15 cellular contexts compared by ENCODE assay signal in genomic region chr12:108316153-108316892, GRCh38. TPM values are rescaled to one million over a fixed set of nuclear protein-coding genes. Genes with fewer than 3 reads are reported as not detected.
A peak's percentile ranks its signal among the peaks of the same experiment; 100 is the strongest.
DNase-seq lines count a peak whose midpoint lies in the region; ATAC-seq and TF ChIP-seq lines count a peak whose summit lies in the region.
"Had no signal": no experiment of that assay in that cellular context is flagged by ENCODE, and none has a peak within 500 bp of the region (broad histone marks: within the 10 kb centered on the region; RNA-seq: fewer than 3 reads in every experiment).

No MANE protein-coding gene starts in this region.

- intact Hi-C loops in CD14-positive monocyte (cut with micrococcal nuclease) = loop anchor here in 1 of 2 donors (10.0 kb wide), 1 partner anchor 308 kb away; no protein-coding TSS in a partner anchor
- intact Hi-C loops in naive thymus-derived CD4-positive, alpha-beta T cell (cut with micrococcal nuclease) = no loop called here

- H3K27ac ChIP-seq in naive thymus-derived CD4-positive, alpha-beta T cell (ENCODE audit: low read depth, low read length) = no peak overlapping the region
- H3K27ac ChIP-seq: VCaP had no signal

- peaks cover 53% of the 10 kb centered on the region for H3K4me1 ChIP-seq in Loucy (ENCODE audit: insufficient read depth, low read length, poor library complexity, severe bottlenecking)
- H3K4me1 ChIP-seq in naive thymus-derived CD4-positive, alpha-beta T cell (ENCODE audit: control insufficient read depth in 2 of 2, insufficient read depth in 2 of 2, low read length in 2 of 2) = peaks cover 0 to 16% of the 10 kb centered on the region in 2 donors

- DNase-seq in CD14-positive monocyte (ENCODE audit: low spot score) = no peak
- DNase-seq in glutamatergic neuron = no peak
- no peak for DNase-seq in nephron progenitor cell
- DNase-seq in NCI-H82 (lab: John Stamatoyannopoulos, UW) = no peak
- DNase-seq in naive thymus-derived CD4-positive, alpha-beta T cell = no peak
- no peak for DNase-seq in NCI-H1092 (lab: John Stamatoyannopoulos, UW)
- DNase-seq: activated naive CD4-positive, alpha-beta T cell treated with Interleukin-2 at 50 U/mL for 16 hours; NCI-H146; PC-3; stimulated activated naive CD4-positive, alpha-beta T cell treated with Interleukin-2 at 50 U/mL for 16 hours had no signal

- H3K9ac ChIP-seq in Loucy (ENCODE audit: low read depth, low read length, poor library complexity, severe bottlenecking) = peak overlapping the region; percentile 61

- no peak overlapping the region for H3K4me3 ChIP-seq in Loucy (ENCODE audit: low read length, poor library complexity, severe bottlenecking)
- no peak overlapping the region for H3K4me3 ChIP-seq in naive thymus-derived CD4-positive, alpha-beta T cell (ENCODE audit: low read length)

- H3K9me3 Mint-ChIP-seq in CD14-positive monocyte = peaks cover 0 to 3% (median 0%) of the 10 kb centered on the region in 7 donors
- peaks cover 6% of the 10 kb centered on the region for H3K9me3 Mint-ChIP-seq in glutamatergic neuron (ENCODE audit: unreplicated experiment)
- no peaks in the 10 kb centered on the region for H3K9me3 Mint-ChIP-seq in nephron progenitor cell
- H3K9me3 Mint-ChIP-seq in naive thymus-derived CD4-positive, alpha-beta T cell = peaks cover 0 to 2% (median 0%) of the 10 kb centered on the region in 11 donors

- H3K79me2 ChIP-seq in Loucy (ENCODE audit: insufficient read depth, low read length) = no peaks in the 10 kb centered on the region

- peaks cover 93% of the 10 kb centered on the region for H3K4me1 Mint-ChIP-seq in CD14-positive monocyte
- H3K4me1 Mint-ChIP-seq in glutamatergic neuron (ENCODE audit: low read depth, unreplicated experiment) = peaks cover 18% of the 10 kb centered on the region
- H3K4me1 Mint-ChIP-seq in nephron progenitor cell = peaks cover 40% of the 10 kb centered on the region
- peaks cover 7 to 31% (median 16%) of the 10 kb centered on the region in 7 donors for H3K4me1 Mint-ChIP-seq in naive thymus-derived CD4-positive, alpha-beta T cell

- CTCF ChIA-PET in naive thymus-derived CD4-positive, alpha-beta T cell (lab: Charles Lee) = no interaction called here

- ATAC-seq in naive thymus-derived CD4-positive, alpha-beta T cell = no peak
- no peak for ATAC-seq in GM18520 (IDR thresholded peaks at IDR 0.05; ENCODE audit: unreplicated experiment)
- ATAC-seq: PC-3, sciatic nerve had no signal

- no peaks in the 10 kb centered on the region for H3K9me2 ChIP-seq in Loucy (replicated peaks; ENCODE audit: low read depth, low read length)

- TF ChIP-seq CTCF in CD14-positive monocyte (IDR thresholded peaks at IDR 0.05) = no peak
- TF ChIP-seq CTCF in Loucy (conservative IDR thresholded peaks at IDR 0.05; ENCODE audit: low read length) = no peak
- TF ChIP-seq CTCF in glutamatergic neuron (IDR thresholded peaks at IDR 0.05; ENCODE audit: partially characterized antibody, unreplicated experiment) = no peak
- no peak for TF ChIP-seq CTCF in nephron progenitor cell (IDR thresholded peaks at IDR 0.05)

- peak overlapping the region; percentile 74 for H2AFZ ChIP-seq in Loucy (ENCODE audit: low read length)

- H3K4me2 ChIP-seq in Loucy (ENCODE audit: low read depth, low read length, poor library complexity, severe bottlenecking) = peak overlapping the region; percentile 25

- H3K27me3 Mint-ChIP-seq in CD14-positive monocyte (ENCODE audit: low read depth in 3 of 3) (peaks cover 0 to 3% (median 1%) of the 10 kb centered on the region in 3 donors), glutamatergic neuron (ENCODE audit: unreplicated experiment) (peaks cover 6% of the 10 kb centered on the region), nephron progenitor cell (ENCODE audit: low read depth, poor library complexity) (peaks cover 2% of the 10 kb centered on the region)
- H3K27me3 Mint-ChIP-seq in naive thymus-derived CD4-positive, alpha-beta T cell = peaks cover 0 to 26% (median 6%) of the 10 kb centered on the region in 5 donors

- H3K4me3 Mint-ChIP-seq in CD14-positive monocyte (peak overlapping the region in 1 of 2 donors; percentile 75), glutamatergic neuron (ENCODE audit: unreplicated experiment) (no peak overlapping the region), nephron progenitor cell (no peak overlapping the region)
- no peak overlapping the region for H3K4me3 Mint-ChIP-seq in naive thymus-derived CD4-positive, alpha-beta T cell

- H3K36me3 Mint-ChIP-seq in CD14-positive monocyte (peaks cover 3 to 5% of the 10 kb centered on the region in 2 donors), glutamatergic neuron (ENCODE audit: unreplicated experiment) (no peaks in the 10 kb centered on the region), nephron progenitor cell (ENCODE audit: low read depth) (no peaks in the 10 kb centered on the region)
- no peaks in the 10 kb centered on the region for H3K36me3 Mint-ChIP-seq in naive thymus-derived CD4-positive, alpha-beta T cell

- H3K9me3 ChIP-seq in Loucy (ENCODE audit: insufficient read depth, low read depth, low read length) = no peaks in the 10 kb centered on the region
- no peaks in the 10 kb centered on the region for H3K9me3 ChIP-seq in naive thymus-derived CD4-positive, alpha-beta T cell (ENCODE audit: control insufficient read depth in 2 of 3, low read length in 3 of 3)

- peaks cover 4% of the 10 kb centered on the region for H3F3A ChIP-seq in Loucy (ENCODE audit: low read depth)

- H3K36me3 ChIP-seq in Loucy (ENCODE audit: insufficient read depth, low read length) = no peaks in the 10 kb centered on the region
- H3K36me3 ChIP-seq in naive thymus-derived CD4-positive, alpha-beta T cell (ENCODE audit: control insufficient read depth in 2 of 3, insufficient read depth in 3 of 3, low read length in 3 of 3) = no peaks in the 10 kb centered on the region

- peak overlapping the region; percentile 60 to 99 (median 97) for H3K27ac Mint-ChIP-seq in CD14-positive monocyte
- H3K27ac Mint-ChIP-seq in glutamatergic neuron (ENCODE audit: unreplicated experiment) = peak overlapping the region; percentile 29
- peak overlapping the region; percentile 5 for H3K27ac Mint-ChIP-seq in nephron progenitor cell
- peak overlapping the region in 1 of 9 donors; percentile 80 for H3K27ac Mint-ChIP-seq in naive thymus-derived CD4-positive, alpha-beta T cell

- POLR2A ChIA-PET in naive thymus-derived CD4-positive, alpha-beta T cell (lab: Charles Lee) = no interaction called here

- H4K20me1 ChIP-seq in Loucy (ENCODE audit: insufficient read depth, low read length, poor library complexity, severe bottlenecking) = no peaks in the 10 kb centered on the region

- H3K27me3 ChIP-seq in Loucy (ENCODE audit: insufficient read depth, low read length, poor library complexity, severe bottlenecking) = no peaks in the 10 kb centered on the region
- no peaks in the 10 kb centered on the region for H3K27me3 ChIP-seq in naive thymus-derived CD4-positive, alpha-beta T cell (ENCODE audit: control insufficient read depth in 2 of 2, insufficient read depth in 2 of 2, low read length in 2 of 2)

RNA-seq across cellular contexts. Expression of gene CMKLR1, which starts 22.8 kb away (rescaled TPM):
- 1 to 10 TPM; 7.5 to 7.9 TPM for polyA plus RNA-seq in CD14-positive monocyte
- total RNA-seq in glutamatergic neuron (ENCODE audit: unreplicated experiment) = not detected
- 1 to 10 TPM in 3 of 5 experiments, under 1 TPM in 1, not detected in 1; 0.64 to 8.8 (median 2.0) TPM for total RNA-seq in naive thymus-derived CD4-positive, alpha-beta T cell
- polyA plus RNA-seq in naive thymus-derived CD4-positive, alpha-beta T cell = under 1 TPM in 1 of 2 donors, not detected in 1; 0.06 TPM
- total RNA-seq: NCI-H460, PC-3 had no signal
